Comparison of ENCODE assay signal across 10 cellular contexts in genomic region chr16:89994389-89994720, GRCh38. TPM values are rescaled to one million over a fixed set of nuclear protein-coding genes. Genes with fewer than 3 reads are reported as not detected.
A peak's percentile ranks its signal among the peaks of the same experiment; 100 is the strongest.
DNase-seq lines count a peak whose midpoint lies in the region; ATAC-seq and TF ChIP-seq lines count a peak whose summit lies in the region.
"Had no signal": no experiment of that assay in that cellular context is flagged by ENCODE, and none has a peak within 500 bp of the region (broad histone marks: within the 10 kb centered on the region; RNA-seq: fewer than 3 reads in every experiment).

No MANE protein-coding gene starts in this region.

- no peaks in the 10 kb centered on the region for H3K4me1 ChIP-seq in DND-41 (ENCODE audit: insufficient read depth, low read length)
- H3K4me1 ChIP-seq in esophagus squamous epithelium, result no peaks in the 10 kb centered on the region
- peaks cover 0 to 5% of the 10 kb centered on the region in 2 experiments for H3K4me1 ChIP-seq in trophoblast cell (ENCODE audit: control insufficient read depth in 1 of 2, insufficient read depth in 2 of 2, low read length in 2 of 2)
- H3K4me1 ChIP-seq: right lobe of liver, uterus had no signal

- TF ChIP-seq POLR2A in esophagus squamous epithelium (IDR thresholded peaks at IDR 0.05), result no peak
- TF ChIP-seq POLR2A in GM18505 (IDR thresholded peaks at IDR 0.05; ENCODE audit: borderline replicate concordance, extremely low read depth, insufficient read depth, insufficient read length), result no peak

- H3K14ac ChIP-seq in trophoblast cell (ENCODE audit: low read length), result peak overlapping the region; percentile 36

- no peak for DNase-seq in DND-41
- DNase-seq in esophagus squamous epithelium (lab: John Stamatoyannopoulos, UW), result no peak
- DNase-seq in trophoblast cell, result no peak
- no peak for DNase-seq in midbrain (lab: John Stamatoyannopoulos, UW)
- DNase-seq in ureter (ENCODE audit: low spot score), result no peak
- DNase-seq in AG08396 (ENCODE audit: low spot score), result no peak
- DNase-seq: right lobe of liver, uterus had no signal

- peak; percentile 2 for TF ChIP-seq CTCF in DND-41 (IDR thresholded peaks at IDR 0.05; ENCODE audit: borderline replicate concordance, extremely low read depth, low read length, poor library complexity, severe bottlenecking)
- TF ChIP-seq CTCF in VCaP (conservative IDR thresholded peaks at IDR 0.05), result no peak
- TF ChIP-seq CTCF in esophagus squamous epithelium (IDR thresholded peaks at IDR 0.05), result no peak

- H3K79me1 ChIP-seq in trophoblast cell (ENCODE audit: low read length), result peaks cover 17% of the 10 kb centered on the region

- WGBS in esophagus squamous epithelium, 2 donors, result 81 to 92% methylated on average over 7 of the region's 7 CpGs
- whole genome bisulfite sequencing in trophoblast cell (ENCODE audit: extremely low coverage, insufficient coverage, insufficient read length), result no CpG with 5 or more reads among the region's 7 CpGs

- H3K9me3 ChIP-seq in DND-41 (ENCODE audit: insufficient read depth, low read length, severe bottlenecking), result peaks cover 4% of the 10 kb centered on the region
- peaks cover 0 to 18% (median 10%) of the 10 kb centered on the region in 3 donors for H3K9me3 ChIP-seq in esophagus squamous epithelium
- peaks cover 24% of the 10 kb centered on the region for H3K9me3 ChIP-seq in trophoblast cell (ENCODE audit: insufficient read depth, low read depth, low read length)
- H3K9me3 ChIP-seq: right lobe of liver, uterus had no signal

- H4K20me1 ChIP-seq in DND-41 (ENCODE audit: insufficient read depth, low read length), result peaks cover 26% of the 10 kb centered on the region

- H3K23ac ChIP-seq in trophoblast cell (ENCODE audit: low read length), result no peak overlapping the region

- H3K18ac ChIP-seq in trophoblast cell (ENCODE audit: low read length), result peak overlapping the region; percentile 67

- H3K4me3 ChIP-seq in DND-41 (ENCODE audit: low read depth in 1 of 2, low read length in 2 of 2) (no peak overlapping the region), esophagus squamous epithelium (no peak overlapping the region), trophoblast cell (ENCODE audit: low read depth, low read length) (no peak overlapping the region)
- H3K4me3 ChIP-seq: right lobe of liver, uterus had no signal

- H2BK5ac ChIP-seq in trophoblast cell (ENCODE audit: low read depth, low read length, poor library complexity), result peak overlapping the region; percentile 50

- no peak overlapping the region for H2AFZ ChIP-seq in DND-41 (ENCODE audit: low read depth, low read length)
- H2AFZ ChIP-seq in trophoblast cell (ENCODE audit: insufficient read depth, low read length, poor library complexity), result no peak overlapping the region

- H3K4me2 ChIP-seq in DND-41 (ENCODE audit: insufficient read depth, low read length) (no peak overlapping the region), trophoblast cell (ENCODE audit: low read length) (no peak overlapping the region)

- H4K91ac ChIP-seq in trophoblast cell (ENCODE audit: low read depth, low read length), result peak overlapping the region; percentile 37

- H2BK12ac ChIP-seq in trophoblast cell (ENCODE audit: low read length), result peak overlapping the region; percentile 42

- H3K4ac ChIP-seq in trophoblast cell (ENCODE audit: low read depth, low read length), result no peak overlapping the region

- no peak overlapping the region for H4K12ac ChIP-seq in trophoblast cell (ENCODE audit: low read depth, low read length)

- H3K27ac ChIP-seq in DND-41 (ENCODE audit: low read length) (no peak overlapping the region; the same call in 1 of the 2 replicates), VCaP (peak overlapping the region; percentile 50), esophagus squamous epithelium (peak overlapping the region; percentile 71 to 94 (median 84)), trophoblast cell (ENCODE audit: low read depth, low read length) (peak overlapping the region; percentile 92)
- H3K27ac ChIP-seq: right lobe of liver had no signal

- H3K79me2 ChIP-seq in DND-41 (ENCODE audit: insufficient read depth, low read length) (no peaks in the 10 kb centered on the region), trophoblast cell (ENCODE audit: control insufficient read depth, insufficient read depth, low read length, poor library complexity) (no peaks in the 10 kb centered on the region)

- intact Hi-C loops in esophagus squamous epithelium (cut with DNase I), result no loop called here

- H2AK5ac ChIP-seq in trophoblast cell (ENCODE audit: low read length), result no peak overlapping the region

- peak overlapping the region; percentile 57 for H4K8ac ChIP-seq in trophoblast cell (ENCODE audit: low read depth, low read length)

- H3K36me3 ChIP-seq in DND-41 (ENCODE audit: insufficient read depth, low read length) (peaks cover 73% of the 10 kb centered on the region), esophagus squamous epithelium (peaks cover 12 to 73% (median 21%) of the 10 kb centered on the region in 3 donors), trophoblast cell (ENCODE audit: control insufficient read depth in 1 of 2, insufficient read depth in 2 of 2, low read length in 2 of 2) (peaks cover 63 to 69% of the 10 kb centered on the region in 2 experiments)
- H3K36me3 ChIP-seq: uterus had no signal

- H3K9ac ChIP-seq in DND-41 (ENCODE audit: low read depth, low read length) (no peak overlapping the region), trophoblast cell (ENCODE audit: low read length) (no peak overlapping the region)

- ATAC-seq in DND-41 (ENCODE audit: insufficient read depth, low read depth) (no peak), GM18505 (IDR thresholded peaks at IDR 0.05; ENCODE audit: unreplicated experiment) (no peak)

- H3K27me3 ChIP-seq in DND-41 (ENCODE audit: insufficient read depth, low read length, poor library complexity) (no peaks in the 10 kb centered on the region), esophagus squamous epithelium (no peaks in the 10 kb centered on the region), trophoblast cell (ENCODE audit: insufficient read depth, low read length) (no peaks in the 10 kb centered on the region)
- H3K27me3 ChIP-seq: right lobe of liver, uterus had no signal

- H2BK120ac ChIP-seq in trophoblast cell (ENCODE audit: insufficient read depth, low read length, poor library complexity), result no peak overlapping the region

RNA-seq across cellular contexts. Expression of gene DBNDD1, which starts 24.9 kb away (rescaled TPM):
- total RNA-seq in esophagus squamous epithelium, result 10 to 100 TPM in 2 of 4 donors, 1 to 10 TPM in 2; 5.8 to 29.2 (median 12.7) TPM
- 9.9 and 10.6 TPM in 2 replicates for polyA plus RNA-seq in trophoblast cell (2013)
- total RNA-seq in ureter, result 3.0 TPM

RNA-seq across cellular contexts. Expression of gene DEF8, which starts 45.8 kb away (rescaled TPM):
- total RNA-seq in esophagus squamous epithelium (10 to 100 TPM; 43.5 to 63.0 (median 52.4) TPM), ureter (45.9 TPM)
- polyA plus RNA-seq in trophoblast cell (2013), result 48.9 and 52.2 TPM in 2 replicates
